Comparison of ENCODE assay signal across 12 cellular contexts in genomic region chr20:59985864-59986263, GRCh38. TPM values are rescaled to one million over a fixed set of nuclear protein-coding genes. Genes with fewer than 3 reads are reported as not detected.
DNase-seq lines count a peak whose midpoint lies in the region; ATAC-seq, FAIRE-seq and TF ChIP-seq lines count a peak whose summit lies in the region.
"Had no signal": no experiment of that assay in that cellular context is flagged by ENCODE, and none has a peak within 500 bp of the region (broad histone marks: within the 10 kb centered on the region; RNA-seq: fewer than 3 reads in every experiment).

No MANE protein-coding gene starts in this region.

- no peak overlapping the region for H4K8ac ChIP-seq in H9 (replicated peaks; ENCODE audit: insufficient read length, low read depth, low read length)

- H2BK120ac ChIP-seq in H9 (ENCODE audit: low read depth, low read length, poor library complexity, severe bottlenecking), result no peak overlapping the region

- no peak overlapping the region for H2AFZ ChIP-seq in H9 (ENCODE audit: low read length)

- no peaks in the 10 kb centered on the region for H4K20me1 ChIP-seq in H9 (ENCODE audit: control insufficient read depth, insufficient read depth, insufficient read length)

- H2BK15ac ChIP-seq in H9 (ENCODE audit: low read depth, low read length), result no peak overlapping the region

- H3K56ac ChIP-seq in H9 (ENCODE audit: insufficient read length, low read depth, low read length), result no peak overlapping the region

- H3K9me3 Mint-ChIP-seq in H9 (no peaks in the 10 kb centered on the region; a peak in 1 of 5 replicates), immature natural killer cell (no peaks in the 10 kb centered on the region)
- H3K9me3 Mint-ChIP-seq: central memory CD8-positive, alpha-beta T cell had no signal

- H4K91ac ChIP-seq in H9 (ENCODE audit: insufficient read length, low read depth, low read length), result no peak overlapping the region

- WGBS in H9 (ENCODE audit: extremely low coverage, insufficient read length, low lambda C conversion rate), result no CpG with 5 or more reads among the region's 3 CpGs
- 88 to 95% (median 92%) methylated on average over 3 of the region's 3 CpGs for WGBS in small intestine, 3 donors

- no peak overlapping the region for H2BK20ac ChIP-seq in H9 (ENCODE audit: low read depth, low read length, poor library complexity, severe bottlenecking)

- H3K4me2 ChIP-seq in H9 (ENCODE audit: insufficient read depth, insufficient read length, low read length), result no peak overlapping the region

- H3K23ac ChIP-seq in H9 (ENCODE audit: insufficient read length, low read depth, low read length), result no peak overlapping the region

- DNase-seq in NCI-H1417 (lab: John Stamatoyannopoulos, UW) (peak in 2 of 3 experiments; percentile 27 to 52), NCI-H1417 treated with DMSO at 0.1 percent for 48 hours (lab: John Stamatoyannopoulos, UW) (no peak), H9 (no peak), SKM-1 (lab: John Stamatoyannopoulos, UW; ENCODE audit: unreplicated experiment) (peak; percentile 8), immature natural killer cell (peak in 2 of 3 donors; percentile 7 to 11), HCEC 1CT (no peak), small intestine (no peak)
- DNase-seq: NCI-H446, T1000 had no signal

- H3K9ac ChIP-seq in H9 (ENCODE audit: extremely low read depth, insufficient read length, low read length), result no peak overlapping the region

- no peaks in the 10 kb centered on the region for H3K9me3 ChIP-seq in H9 (ENCODE audit: control insufficient read depth, low read depth, low read length)
- no peaks in the 10 kb centered on the region for H3K9me3 ChIP-seq in small intestine (ENCODE audit: control insufficient read depth, low read depth)

- no peak overlapping the region for H3K4me3 ChIP-seq in small intestine (ENCODE audit: low read depth in 1 of 2, low read length in 2 of 2)

- H3K36me3 ChIP-seq in small intestine (ENCODE audit: control insufficient read depth in 2 of 2, insufficient read depth in 2 of 2, low read length in 2 of 2), result no peaks in the 10 kb centered on the region

- no peaks in the 10 kb centered on the region for H3K79me2 ChIP-seq in H9 (ENCODE audit: insufficient read depth, low read length)

- no peaks in the 10 kb centered on the region; the same call in 1 of the 2 replicates for H3K27me3 ChIP-seq in H9 (ENCODE audit: insufficient read depth, low read length)
- no peaks in the 10 kb centered on the region for H3K27me3 ChIP-seq in small intestine (ENCODE audit: control insufficient read depth in 2 of 2, insufficient read depth in 2 of 2, low read length in 2 of 2)

- no peak for ATAC-seq in HG02840 (IDR thresholded peaks at IDR 0.05; ENCODE audit: low FRiP score, unreplicated experiment)

- H3K36me3 Mint-ChIP-seq in H9 (ENCODE audit: insufficient read depth in 1 of 3, low read depth in 3 of 3) (peaks cover 0 to 2% (median 0%) of the 10 kb centered on the region in 3 experiments; a peak in 2 of 7 replicates), immature natural killer cell (peaks cover 4 to 10% (median 5%) of the 10 kb centered on the region in 3 donors)

- no peak overlapping the region for H2AK5ac ChIP-seq in H9 (ENCODE audit: insufficient read length, low read length)

- H3K23me2 ChIP-seq in H9 (ENCODE audit: insufficient read length, low read depth, low read length, poor library complexity, severe bottlenecking), result no peaks in the 10 kb centered on the region

- TF ChIP-seq CTCF in H9 (conservative IDR thresholded peaks at IDR 0.05), result peak; percentile 56

- H3K4me1 Mint-ChIP-seq in H9, result peaks cover 16 to 20% of the 10 kb centered on the region in 2 experiments
- H3K4me1 Mint-ChIP-seq in immature natural killer cell, result peaks cover 7 to 19% of the 10 kb centered on the region in 2 donors
- H3K4me1 Mint-ChIP-seq: central memory CD8-positive, alpha-beta T cell had no signal

- no peak overlapping the region for H4K5ac ChIP-seq in H9 (ENCODE audit: insufficient read length, low read depth, low read length)

- no peak overlapping the region for H3K18ac ChIP-seq in H9 (ENCODE audit: insufficient read length, low read depth, low read length)

- H3K4me1 ChIP-seq in H9 (ENCODE audit: insufficient read depth, low read length) (no peaks in the 10 kb centered on the region), small intestine (ENCODE audit: control insufficient read depth in 2 of 2, insufficient read depth in 1 of 2, low read depth in 1 of 2, low read length in 1 of 2) (no peaks in the 10 kb centered on the region)

- H3K79me1 ChIP-seq in H9 (ENCODE audit: insufficient read depth, low read depth, low read length, poor library complexity, severe bottlenecking), result no peaks in the 10 kb centered on the region

- no peak overlapping the region for H2BK12ac ChIP-seq in H9 (ENCODE audit: insufficient read length, low read depth, low read length)

- H3T11ph ChIP-seq in H9 (ENCODE audit: low read length), result no peak overlapping the region

- H2BK5ac ChIP-seq in H9 (ENCODE audit: insufficient read length, low read length), result no peak overlapping the region

- H3K14ac ChIP-seq in H9 (ENCODE audit: insufficient read depth, low read length), result no peak overlapping the region

- H3K27ac Mint-ChIP-seq in H9, result no peak overlapping the region
- H3K27ac Mint-ChIP-seq in immature natural killer cell, result no peak overlapping the region

- H3K27me3 Mint-ChIP-seq in H9 (ENCODE audit: low read depth) (no peaks in the 10 kb centered on the region), immature natural killer cell (ENCODE audit: low read depth in 3 of 3) (peaks cover 0 to 7% (median 4%) of the 10 kb centered on the region in 3 donors)
- H3K27me3 Mint-ChIP-seq: central memory CD8-positive, alpha-beta T cell had no signal

- H3K4ac ChIP-seq in H9 (ENCODE audit: low read depth, low read length), result no peak overlapping the region

- no peak for FAIRE-seq in small intestine (lab: Jason Lieb, UNC)
- FAIRE-seq: G401.6 had no signal

- no peak overlapping the region for H3K27ac ChIP-seq in H9 (ENCODE audit: insufficient read length, low read depth, low read length)
- H3K27ac ChIP-seq in small intestine (ENCODE audit: low read depth in 1 of 2, low read length in 1 of 2), result no peak overlapping the region

- H3K4me3 Mint-ChIP-seq in H9, result no peak overlapping the region
- H3K4me3 Mint-ChIP-seq in immature natural killer cell, result no peak overlapping the region
- H3K4me3 Mint-ChIP-seq: central memory CD8-positive, alpha-beta T cell had no signal

RNA-seq across cellular contexts. Expression of gene CDH26, which starts 27.6 kb away (rescaled TPM):
- total RNA-seq in H9 (2021), result 0.79 and 0.97 TPM in 2 replicates
- polyA plus RNA-seq in immature natural killer cell, result not detected
- polyA plus RNA-seq in small intestine, result 1 to 10 TPM in 2 of 3 donors, under 1 TPM in 1; 0.72 to 1.1 (median 1.1) TPM

RNA-seq across cellular contexts. Expression of gene FAM217B, which starts 45.7 kb away (rescaled TPM):
- total RNA-seq in H9 (2021), result 22.8 and 24.5 TPM in 2 replicates
- 10 to 100 TPM in 2 of 3 donors, 1 to 10 TPM in 1; 8.4 to 26.8 (median 25.6) TPM for polyA plus RNA-seq in immature natural killer cell
- 1 to 10 TPM; 2.7 to 3.8 (median 3.6) TPM for polyA plus RNA-seq in small intestine

RNA-seq across cellular contexts. Expression of gene PPP1R3D, which starts 45.8 kb away (rescaled TPM):
- total RNA-seq in H9 (2021), result 3.1 and 3.2 TPM in 2 replicates
- polyA plus RNA-seq in immature natural killer cell (1 to 10 TPM in 2 of 3 donors, under 1 TPM in 1; 0.92 to 2.8 (median 2.0) TPM), small intestine (1 to 10 TPM; 3.2 to 5.1 (median 4.0) TPM)

RNA-seq across cellular contexts. Expression of gene SYCP2, which starts 52.4 kb away (rescaled TPM):
- 0.70 and 0.94 TPM in 2 replicates for total RNA-seq in H9 (2021)
- polyA plus RNA-seq in immature natural killer cell (1 to 10 TPM; 1.3 to 2.3 (median 1.4) TPM), small intestine (1 to 10 TPM in 1 of 3 donors, under 1 TPM in 2; 0.51 to 3.0 (median 0.89) TPM)

Comparison
In these comparisons a context has a peak if more than half of its experiments do, and no peak if none do; other contexts are left out.
1. DNase-seq: peak in NCI-H1417 (2 of 3), SKM-1 (single experiment) and immature natural killer cell (2 of 3); none in NCI-H1417 treated with DMSO at 0.1 percent for 48 hours (single experiment), H9 (single experiment), HCEC 1CT (single experiment) and small intestine (single experiment).